ENCODE assay signal across 19 cellular contexts in genomic region chr5:162052671-162053070, GRCh38. TPM values are rescaled to one million over a fixed set of nuclear protein-coding genes. Genes with fewer than 3 reads are reported as not detected.
DNase-seq lines count a peak whose midpoint lies in the region; TF ChIP-seq lines count a peak whose summit lies in the region.
"Had no signal": no experiment of that assay in that cellular context is flagged by ENCODE, and none has a peak within 500 bp of the region (broad histone marks: within the 10 kb centered on the region; RNA-seq: fewer than 3 reads in every experiment).

No MANE protein-coding gene starts in this region.

- no peak overlapping the region for H3K23ac ChIP-seq in H9 (ENCODE audit: insufficient read length, low read depth, low read length)

- H3K36me3 Mint-ChIP-seq in H9 (ENCODE audit: insufficient read depth in 1 of 3, low read depth in 3 of 3) = peaks cover 0 to 9% (median 0%) of the 10 kb centered on the region in 3 experiments; a peak in 3 of 7 replicates

- no peak overlapping the region for H3K18ac ChIP-seq in H9 (ENCODE audit: insufficient read length, low read depth, low read length)

- H3T11ph ChIP-seq in H9 (ENCODE audit: low read length) = no peak overlapping the region

- peaks cover 11 to 14% of the 10 kb centered on the region in 2 experiments for H3K4me1 Mint-ChIP-seq in H9
- H3K4me1 Mint-ChIP-seq: B cell had no signal

- no peak overlapping the region for H3K56ac ChIP-seq in H9 (ENCODE audit: insufficient read length, low read depth, low read length)

- H4K5ac ChIP-seq in H9 (ENCODE audit: insufficient read length, low read depth, low read length) = no peak overlapping the region

- no peaks in the 10 kb centered on the region for H3K27me3 Mint-ChIP-seq in H9 (ENCODE audit: low read depth)
- H3K27me3 Mint-ChIP-seq: B cell had no signal

- H3K4me2 ChIP-seq in H9 (ENCODE audit: insufficient read depth, insufficient read length, low read length) = peak overlapping the region; percentile 26
- H3K4me2 ChIP-seq: A549 had no signal

- H3K36me3 ChIP-seq in iPS-20b (ENCODE audit: insufficient read depth, low read depth, low read length) = no peaks in the 10 kb centered on the region

- no peaks in the 10 kb centered on the region for H3K79me1 ChIP-seq in H9 (ENCODE audit: insufficient read depth, low read depth, low read length, poor library complexity, severe bottlenecking)

- no peak overlapping the region for H4K8ac ChIP-seq in H9 (replicated peaks; ENCODE audit: insufficient read length, low read depth, low read length)

- H3K14ac ChIP-seq in H9 (ENCODE audit: insufficient read depth, low read length) = no peak overlapping the region

- H3K27ac Mint-ChIP-seq in H9 = peak overlapping the region in 2 of 3 experiments; percentile 62 to 88; a peak in 4 of 7 replicates
- H3K27ac Mint-ChIP-seq: B cell; T-helper 1 cell treated with Interleukin-12 subunit alpha and Interleukin-12 subunit beta and Interleukin-4 antibody, amounts not matched to agents 30 μg/mL and 1 μg/mL, for 36 hours had no signal

- DNase-seq in H9 (no peak), MV-4-11 (lab: John Stamatoyannopoulos, UW) (peak; percentile 70), SKM-1 (lab: John Stamatoyannopoulos, UW; ENCODE audit: unreplicated experiment) (peak; percentile 32), cerebellar cortex (ENCODE audit: low spot score) (no peak), HEK293T (ENCODE audit: extremely low spot score) (no peak)
- no peak for DNase-seq in activated CD4-positive, alpha-beta T cell treated with anti-CD3 and anti-CD28 coated beads for 48 hours
- DNase-seq: DMS79, Karpas-422, NCI-H1105, NCI-H146, NCI-H2029 treated with DMSO at 0.1 percent for 48 hours, NCI-H2171, NCI-H526, T1000 had no signal

- H2BK5ac ChIP-seq in H9 (ENCODE audit: insufficient read length, low read length) = no peak overlapping the region

- no peak overlapping the region for H3K4me3 Mint-ChIP-seq in H9
- H3K4me3 Mint-ChIP-seq: B cell; T-helper 1 cell treated with Interleukin-12 subunit alpha and Interleukin-12 subunit beta and Interleukin-4 antibody, amounts not matched to agents 30 μg/mL and 1 μg/mL, for 36 hours had no signal

- no peaks in the 10 kb centered on the region for H3K79me2 ChIP-seq in H9 (ENCODE audit: insufficient read depth, low read length)

- peak overlapping the region; percentile 2 for H3K4me3 ChIP-seq in iPS-20b (ENCODE audit: low read length)
- H3K4me3 ChIP-seq: A549 had no signal

- no CpG with 5 or more reads among the region's 3 CpGs for WGBS in H9 (ENCODE audit: extremely low coverage, insufficient read length, low lambda C conversion rate)

- no peak overlapping the region for H3K9ac ChIP-seq in H9 (ENCODE audit: extremely low read depth, insufficient read length, low read length)
- no peak overlapping the region for H3K9ac ChIP-seq in iPS-20b (ENCODE audit: low read depth, low read length)

- H3K9me3 ChIP-seq in H9 (ENCODE audit: control insufficient read depth, low read depth, low read length) (no peaks in the 10 kb centered on the region), iPS-20b (ENCODE audit: insufficient read depth, low read depth, low read length) (no peaks in the 10 kb centered on the region)
- H3K9me3 ChIP-seq: A549 had no signal

- TF ChIP-seq CTCF in H9 (conservative IDR thresholded peaks at IDR 0.05) = no peak

- H4K91ac ChIP-seq in H9 (ENCODE audit: insufficient read length, low read depth, low read length) = no peak overlapping the region

- H3K4ac ChIP-seq in H9 (ENCODE audit: low read depth, low read length) = no peak overlapping the region

- H3K4me1 ChIP-seq in H9 (ENCODE audit: insufficient read depth, low read length) (no peaks in the 10 kb centered on the region; the same call in 1 of the 2 replicates), iPS-20b (ENCODE audit: insufficient read depth, low read length) (peaks cover 13% of the 10 kb centered on the region)
- H3K4me1 ChIP-seq: A549 had no signal

- H2BK15ac ChIP-seq in H9 (ENCODE audit: low read depth, low read length) = no peak overlapping the region

- H3K23me2 ChIP-seq in H9 (ENCODE audit: insufficient read length, low read depth, low read length, poor library complexity, severe bottlenecking) = no peaks in the 10 kb centered on the region

- no peak overlapping the region for H2BK12ac ChIP-seq in H9 (ENCODE audit: insufficient read length, low read depth, low read length)

- no peak overlapping the region for H3K27ac ChIP-seq in H9 (ENCODE audit: insufficient read length, low read depth, low read length)
- H3K27ac ChIP-seq in iPS-20b (ENCODE audit: low read length) = peak overlapping the region; percentile 14
- H3K27ac ChIP-seq: A549 had no signal

- POLR2A ChIA-PET in HEK293T (lab: Yijun Ruan, JAX) = no interaction called here

- peaks cover 3 to 8% of the 10 kb centered on the region in 2 experiments; a peak in 3 of 5 replicates for H3K9me3 Mint-ChIP-seq in H9

- H2BK120ac ChIP-seq in H9 (ENCODE audit: low read depth, low read length, poor library complexity, severe bottlenecking) = no peak overlapping the region

- no peaks in the 10 kb centered on the region for H3K27me3 ChIP-seq in H9 (ENCODE audit: insufficient read depth, low read length)
- no peaks in the 10 kb centered on the region for H3K27me3 ChIP-seq in iPS-20b (ENCODE audit: insufficient read depth, low read length)

- no peaks in the 10 kb centered on the region for H4K20me1 ChIP-seq in H9 (ENCODE audit: control insufficient read depth, insufficient read depth, insufficient read length)

- no peak overlapping the region for H2BK20ac ChIP-seq in H9 (ENCODE audit: low read depth, low read length, poor library complexity, severe bottlenecking)

- no peak overlapping the region for H2AFZ ChIP-seq in H9 (ENCODE audit: low read length)

- CTCF ChIA-PET in HEK293T (lab: Yijun Ruan, JAX) = interaction anchor here (0.6 kb wide), 1 partner anchor 47 kb away, joined by 5 read pairs; no protein-coding TSS in a partner anchor

- H2AK5ac ChIP-seq in H9 (ENCODE audit: insufficient read length, low read length) = no peak overlapping the region

TF ChIP-seq in HEK293T, 16 proteins besides CTCF, POLR2A, EP300 and RAD21:
- TF ChIP-seq BHLHE40 (IDR thresholded peaks at IDR 0.05; ENCODE audit: borderline replicate concordance) = no peak
- TF ChIP-seq FOXK2 (IDR thresholded peaks at IDR 0.05) = no peak
- TF ChIP-seq L3MBTL2 (conservative IDR thresholded peaks at IDR 0.05) = no peak
- TF ChIP-seq NFRKB (IDR thresholded peaks at IDR 0.05) = no peak
- no peak for TF ChIP-seq FOXM1 (IDR thresholded peaks at IDR 0.05; ENCODE audit: borderline replicate concordance)
- TF ChIP-seq LEF1 (IDR thresholded peaks at IDR 0.05; ENCODE audit: borderline replicate concordance) = no peak

RNA-seq across cellular contexts. Expression of gene GABRG2, which starts 14.9 kb away (rescaled TPM):
- 0.98 and 2.9 TPM in 2 replicates for total RNA-seq in H9 (2021)
- total RNA-seq: B cell, M059J had no signal

Comparison
In these comparisons a context has a peak if more than half of its experiments do, and no peak if none do; other contexts are left out.
1. DNase-seq: peak in MV-4-11 (single experiment) and SKM-1 (single experiment); none in H9 (single experiment), cerebellar cortex (single experiment), activated CD4-positive, alpha-beta T cell treated with anti-CD3 and anti-CD28 coated beads for 48 hours (single experiment) and HEK293T (single experiment).